Comparison of ENCODE assay signal across 8 cellular contexts in genomic region chr3:57556459-57557087, GRCh38. TPM values are rescaled to one million over a fixed set of nuclear protein-coding genes. Genes with fewer than 3 reads are reported as not detected.
DNase-seq lines count a peak whose midpoint lies in the region; ATAC-seq and TF ChIP-seq lines count a peak whose summit lies in the region.

No MANE protein-coding gene starts in this region.

- peak; percentile 29 for ATAC-seq in GM18867 (IDR thresholded peaks at IDR 0.05; ENCODE audit: unreplicated experiment)
- ATAC-seq in HG03060 (IDR thresholded peaks at IDR 0.05; ENCODE audit: low read depth, unreplicated experiment): peak; percentile 9
- ATAC-seq in T-cell (replicated peaks in 1 of 4): peak; percentile 44 to 59 (median 48)

- peak overlapping the region; percentile 99 for H3K27ac Mint-ChIP-seq in T-cell

- H3K9me3 Mint-ChIP-seq in T-cell: no peaks in the 10 kb centered on the region

- WGBS in lower leg skin, 2 donors: 0 to 1% methylated on average over 20 to 37 of the region's 54 CpGs

- H3K36me3 Mint-ChIP-seq in T-cell: peaks cover 16% of the 10 kb centered on the region

- H3K27me3 Mint-ChIP-seq in T-cell: no peaks in the 10 kb centered on the region

- intact Hi-C loops in lower leg skin (cut with DNase I; ENCODE audit: low total_unique reads): no loop called here

- H3K4me3 ChIP-seq in lower leg skin (ENCODE audit: low read depth, poor library complexity, severe bottlenecking): peak overlapping the region; percentile 73

- peak overlapping the region; percentile 86 to 90 (median 87) for H3K4me3 Mint-ChIP-seq in T-cell

- no peak for TF ChIP-seq POLR2A in lower leg skin (IDR thresholded peaks at IDR 0.05)

- POLR2A ChIA-PET in T-cell (lab: Charles Lee): interaction anchor here (0.6 to 5.4 kb wide), 8 partner anchors 9 to 874 kb away, joined by 3 to 47 read pairs (median 5); partner anchors contain the start of genes ARF4 (in 1 of the 2) and TASOR (in 1 of the 2)

- no peak for TF ChIP-seq CTCF in lower leg skin (IDR thresholded peaks at IDR 0.05)

- H3K4me1 Mint-ChIP-seq in T-cell: peaks cover 45 to 53% (median 49%) of the 10 kb centered on the region in 3 donors

- CTCF ChIA-PET in T-cell (lab: Charles Lee): interaction anchor here (0.5 to 2.5 kb wide), 6 partner anchors 11 to 308 kb away, joined by 3 to 6 read pairs (median 3); partner anchors contain the start of gene ARF4 (in 1 of the 2)

- peak; percentile 41 for DNase-seq in AG08396 (ENCODE audit: low spot score)
- DNase-seq in T-cell: peak in 26 of 34 experiments; percentile 4 to 36 (median 15)
- peak; percentile 6 for DNase-seq in cerebellum (ENCODE audit: low spot score)
- peak in 1 of 2 donors; percentile 88 for DNase-seq in lower leg skin (ENCODE audit: low spot score in 2 of 2)
- peak in 5 of 6 experiments; percentile 21 to 85 (median 27) for DNase-seq in stimulated activated naive CD4-positive, alpha-beta T cell (lab: John Stamatoyannopoulos, UW)
- no peak for DNase-seq in central memory CD4-positive, alpha-beta T cell

RNA-seq across cellular contexts. Expression of gene PDE12, which starts 0.5 kb away (rescaled TPM):
- total RNA-seq in T-cell (10 to 100 TPM; 23.0 to 32.5 (median 26.7) TPM), cerebellum (16.0 TPM), lower leg skin (10 to 100 TPM; 17.4 to 26.6 (median 22.1) TPM)

RNA-seq across cellular contexts. Expression of gene DNAH12, which starts 12.4 kb away (rescaled TPM):
- under 1 TPM; 0.12 to 0.39 (median 0.25) TPM for total RNA-seq in T-cell
- 1.7 TPM for total RNA-seq in cerebellum
- under 1 TPM in 2 of 4 donors, not detected in 2; under 0.01 to 0.03 TPM for total RNA-seq in lower leg skin

RNA-seq across cellular contexts. Expression of gene ARF4, which starts 40.6 kb away (rescaled TPM):
- total RNA-seq in T-cell (10 to 100 TPM; 44.7 to 71.5 (median 47.3) TPM), cerebellum (81.6 TPM), lower leg skin (10 to 100 TPM; 39.5 to 61.6 (median 59.2) TPM)
